In the genomic region with DNA sequence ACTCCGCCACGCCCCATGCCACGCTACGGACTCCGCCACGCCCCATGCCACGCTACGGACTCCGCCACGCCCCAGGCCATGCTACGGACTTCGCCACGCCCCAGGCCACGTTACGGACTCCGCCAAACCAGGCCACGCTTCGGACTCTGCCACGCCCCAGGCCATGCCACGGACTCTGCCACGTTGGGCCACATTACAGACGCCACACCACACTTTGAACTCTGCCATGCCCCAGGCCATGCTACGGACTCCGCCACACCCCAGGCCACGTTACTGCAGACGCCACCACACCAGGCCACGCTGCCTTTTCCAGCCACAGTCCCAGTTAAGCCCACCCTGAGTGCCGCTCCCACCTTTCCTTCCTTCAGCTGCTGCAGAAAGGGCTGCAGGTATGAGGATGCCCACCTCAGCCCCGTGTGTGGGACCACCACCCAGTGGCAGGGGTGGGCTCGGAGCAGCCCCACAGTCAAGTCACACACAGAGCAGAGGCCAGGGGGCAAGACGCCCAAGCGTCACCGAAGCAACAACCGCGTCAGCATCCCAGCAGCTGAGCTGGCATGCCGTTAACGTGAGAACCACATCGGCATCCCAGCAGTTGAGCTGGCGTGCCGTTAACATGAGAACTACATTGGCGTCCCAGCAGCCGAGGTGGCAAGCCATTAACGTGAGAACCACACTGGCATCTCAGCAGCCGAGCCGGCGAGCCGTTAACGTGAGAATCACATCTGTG, we compare ENCODE assay signal across 15 cellular contexts.
"Had no signal": no experiment of that assay in that cellular context is flagged by ENCODE, and none has a peak within 500 bp of the region (broad histone marks: within the 10 kb centered on the region; RNA-seq: fewer than 3 reads in every experiment).

No MANE protein-coding gene starts in this region.

- H3K9me3 Mint-ChIP-seq: immature natural killer cell, nephron had no signal

- H3K4me3 Mint-ChIP-seq: dendritic cell treated with granulocyte-macrophage colony-stimulating factor and Interleukin-4, amounts not matched to agents 40 ng/mL and 50 ng/mL, for 4 days; immature natural killer cell; nephron had no signal

- H3K27ac ChIP-seq: ascending aorta, sigmoid colon, suprapubic skin had no signal

- H3K27me3 Mint-ChIP-seq: dendritic cell treated with granulocyte-macrophage colony-stimulating factor and Interleukin-4, amounts not matched to agents 40 ng/mL and 50 ng/mL, for 4 days had no signal

- DNase-seq: activated CD4-positive, alpha-beta T cell treated with anti-CD3 and anti-CD28 coated beads, Interleukin-2, amount 50 U/mL, for 1 hour; activated CD4-positive, CD25-positive, alpha-beta regulatory T cell; activated effector memory CD4-positive, alpha-beta T cell treated with anti-CD3 and anti-CD28 coated beads, Interleukin-2, amount 50 U/mL, for 16 hours; activated T-cell treated with anti-CD3 and anti-CD28 coated beads, Interleukin-2, amount 50 U/mL, for 1 hour; central memory CD4-positive, alpha-beta T cell; immature natural killer cell; sigmoid colon; stimulated activated CD4-positive, alpha-beta T cell treated with anti-CD3 and anti-CD28 coated beads, Interleukin-12 subunit alpha, Interleukin-12 subunit beta, amount 100 ng/mL, for 4 hours; stimulated activated naive CD8-positive, alpha-beta T cell treated with anti-CD3 and anti-CD28 coated beads, Interleukin-15, Interleukin-2, amounts not matched to agents 100 U/mL and 50 U/mL, for 24 hours; T-helper 2 cell had no signal

- ATAC-seq: esophagus mucosa; stimulated activated naive CD8-positive, alpha-beta T cell treated with anti-CD3 and anti-CD28 coated beads, Interleukin-15, Interleukin-2, amounts not matched to agents 100 U/mL and 50 U/mL, for 24 hours had no signal

- H3K27ac Mint-ChIP-seq: dendritic cell treated with granulocyte-macrophage colony-stimulating factor and Interleukin-4, amounts not matched to agents 40 ng/mL and 50 ng/mL, for 4 days; nephron had no signal
